1 cellular context compared by ENCODE assay signal in the genomic region with DNA sequence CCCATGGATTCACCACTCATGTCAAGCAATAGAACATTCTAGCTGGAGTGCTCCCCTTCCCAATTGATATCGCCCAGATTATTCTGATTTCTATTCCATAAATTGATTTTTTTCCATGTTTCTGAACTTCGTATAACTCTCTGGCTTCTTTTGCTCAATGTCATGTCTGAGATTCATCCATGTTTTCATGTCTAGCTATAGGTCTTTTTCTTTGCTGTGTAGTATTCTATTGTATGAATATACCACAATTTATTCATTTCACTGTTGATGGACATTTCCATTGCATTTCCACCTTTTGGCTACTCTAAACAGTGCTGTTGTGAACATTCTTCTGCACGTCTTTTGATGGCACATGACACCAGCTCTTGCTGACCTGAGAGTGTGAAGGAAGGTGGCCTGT.
TF ChIP-seq lines count a peak whose summit lies in the region.

No MANE protein-coding gene starts in this region.

TF ChIP-seq in K562, 482 proteins besides CTCF, POLR2A, EP300 and RAD21:
- TF ChIP-seq ZNF146 (CRISPR knock-in tag; IDR thresholded peaks at IDR 0.05; ENCODE audit: unreplicated experiment) (peak; percentile 31), ZKSCAN1 (IDR thresholded peaks at IDR 0.05; ENCODE audit: low read depth, low read length) (no peak), TBP (optimal IDR thresholded peaks at IDR 0.05; ENCODE audit: low read depth, low read length) (peak; percentile 3), SREBF1 (IDR thresholded peaks at IDR 0.05; ENCODE audit: borderline replicate concordance, low read depth, low read length) (no peak)
